8 cellular contexts compared by ENCODE assay signal in the genomic region with DNA sequence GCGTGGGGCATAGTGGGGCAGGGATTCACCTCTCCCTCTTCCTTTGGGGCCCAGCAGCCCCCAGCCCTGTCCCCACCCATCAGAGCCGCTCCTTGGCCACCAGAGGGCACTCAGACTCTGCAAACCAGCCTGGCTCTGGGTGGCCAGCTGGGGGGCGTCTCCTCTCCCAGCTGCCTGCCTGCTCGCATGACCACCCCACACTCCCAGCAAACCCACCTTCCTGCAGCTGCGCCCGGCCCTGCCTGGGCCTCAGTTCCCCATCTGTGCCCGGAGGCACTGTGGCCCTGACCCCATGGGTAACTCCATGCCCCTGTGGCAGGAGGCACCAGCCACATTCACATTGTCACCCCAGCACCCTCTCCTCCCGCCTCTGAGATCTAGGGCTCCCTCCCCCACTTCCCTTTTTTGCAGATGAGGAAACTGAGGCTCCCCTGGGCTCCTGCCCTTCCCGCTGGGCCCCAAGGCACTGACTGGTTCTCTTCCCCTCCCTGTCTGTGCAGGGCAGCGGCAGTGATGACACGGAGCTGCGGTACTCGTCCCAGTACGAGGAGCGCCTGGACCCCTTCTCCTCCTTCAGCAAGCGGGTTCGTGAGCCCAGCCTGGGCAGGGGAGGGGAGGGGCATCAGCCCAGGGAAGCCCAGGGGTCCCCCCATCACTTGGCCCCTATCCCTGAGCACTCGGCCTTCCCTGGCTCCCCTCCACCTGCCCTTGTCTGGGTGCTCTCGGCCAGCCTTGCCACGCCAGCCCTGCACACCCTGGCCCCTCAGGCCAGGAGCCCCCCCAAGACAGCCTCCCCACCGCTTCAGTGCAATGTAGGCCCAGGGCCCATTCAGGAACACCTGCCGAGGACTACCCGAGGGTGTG. TPM values are rescaled to one million over a fixed set of nuclear protein-coding genes. Genes with fewer than 3 reads are reported as not detected.
A peak's percentile ranks its signal among the peaks of the same experiment; 100 is the strongest.
DNase-seq lines count a peak whose midpoint lies in the region; ATAC-seq and TF ChIP-seq lines count a peak whose summit lies in the region.

No MANE protein-coding gene starts in this region.

- H3K4me1 ChIP-seq in mucosa of descending colon (ENCODE audit: low read depth) (peaks cover 4% of the 10 kb centered on the region), thoracic aorta (ENCODE audit: control insufficient read depth in 1 of 2, low read depth in 2 of 2) (no peaks in the 10 kb centered on the region)

- intact Hi-C loops in mucosa of descending colon (cut with DNase I, micrococcal nuclease) = loop anchor here (5.0 to 10.0 kb wide), 2 partner anchors 108 to 115 kb away; a partner anchor contains a TSS

- H3K4me3 ChIP-seq in mucosa of descending colon = no peak overlapping the region
- no peak overlapping the region for H3K4me3 ChIP-seq in thoracic aorta

- H3K9me3 ChIP-seq in mucosa of descending colon (no peaks in the 10 kb centered on the region), thoracic aorta (no peaks in the 10 kb centered on the region)

- DNase-seq in NCI-H2081 (lab: John Stamatoyannopoulos, UW) (peak; percentile 68 to 77), NCI-H2081 treated with DMSO at 0.1 percent for 48 hours (lab: John Stamatoyannopoulos, UW) (no peak), NCI-H226 (peak; percentile 12), mucosa of descending colon (peak in 2 of 3 donors; percentile 48 to 55), thoracic aorta (ENCODE audit: low spot score) (no peak)
- DNase-seq in activated CD4-positive, alpha-beta T cell treated with anti-CD3 and anti-CD28 coated beads, Interleukin-2, amount 50 U/mL, for 48 hours = peak; percentile 54 to 62
- DNase-seq in effector CD4-positive, alpha-beta T cell = peak; percentile 55

- H3K36me3 ChIP-seq in mucosa of descending colon (ENCODE audit: low read depth) (no peaks in the 10 kb centered on the region), thoracic aorta (no peaks in the 10 kb centered on the region)

- no peak overlapping the region for H3K27ac ChIP-seq in thoracic aorta

- peak; percentile 40 for TF ChIP-seq CTCF in mucosa of descending colon (IDR thresholded peaks at IDR 0.05)
- peak; percentile 76 for TF ChIP-seq CTCF in thoracic aorta (IDR thresholded peaks at IDR 0.05)

- H3K27me3 ChIP-seq in thoracic aorta (replicated peaks; ENCODE audit: insufficient read depth) = no peaks in the 10 kb centered on the region

- ATAC-seq in HG02623 (IDR thresholded peaks at IDR 0.05; ENCODE audit: unreplicated experiment) = peak; percentile 75
- peak; percentile 72 for ATAC-seq in mucosa of descending colon
- ATAC-seq in thoracic aorta (ENCODE audit: insufficient number of reproducible peaks, low FRiP score, low read depth) = no peak

RNA-seq across cellular contexts. Expression of a gene that starts 6.9 kb away (rescaled TPM):
- total RNA-seq in mucosa of descending colon (1 to 10 TPM; 2.3 to 3.7 (median 2.7) TPM), thoracic aorta (10 to 100 TPM; 10.0 to 30.2 TPM)

Comparison
In these comparisons a context has a peak if more than half of its experiments do, and no peak if none do; other contexts are left out.
1. DNase-seq: peak in NCI-H2081 (2 of 2), NCI-H226 (single experiment), activated CD4-positive, alpha-beta T cell treated with anti-CD3 and anti-CD28 coated beads, Interleukin-2, amount 50 U/mL, for 48 hours (2 of 2), effector CD4-positive, alpha-beta T cell (single experiment) and mucosa of descending colon (2 of 3); none in NCI-H2081 treated with DMSO at 0.1 percent for 48 hours (single experiment) and thoracic aorta (single experiment).